In genomic region chr12:46915082-46915481, GRCh38 we compare ENCODE assay signal across 1 cellular context.
TF ChIP-seq lines count a peak whose summit lies in the region.

No MANE protein-coding gene starts in this region.

TF ChIP-seq in SK-N-SH, 30 proteins besides CTCF, POLR2A, EP300 and RAD21 (continued from another document):
- no peak for TF ChIP-seq NRF1 (IDR thresholded peaks at IDR 0.05; ENCODE audit: low read depth, low read length)
- no peak for TF ChIP-seq RCOR1 (IDR thresholded peaks at IDR 0.05; ENCODE audit: low read length)
- no peak for TF ChIP-seq FOXJ3 (CRISPR knock-in tag; IDR thresholded peaks at IDR 0.05)
- TF ChIP-seq JUND (IDR thresholded peaks at IDR 0.05), result peak; percentile 89
- no peak for TF ChIP-seq RFX5 (IDR thresholded peaks at IDR 0.05; ENCODE audit: low read length)
- TF ChIP-seq NFIC (IDR thresholded peaks at IDR 0.05; ENCODE audit: borderline replicate concordance), result peak; percentile 87
- TF ChIP-seq PBX3 (IDR thresholded peaks at IDR 0.05), result peak; percentile 91
- no peak for TF ChIP-seq ELF1 (IDR thresholded peaks at IDR 0.05)
- TF ChIP-seq RXRA (IDR thresholded peaks at IDR 0.05; ENCODE audit: borderline replicate concordance, low read depth), result no peak
- TF ChIP-seq FOSL2 (IDR thresholded peaks at IDR 0.05; ENCODE audit: borderline replicate concordance, low read depth), result peak; percentile 87
